ENCODE assay signal across 1 cellular context in genomic region chr3:117047951-117048705, GRCh38.
TF ChIP-seq lines count a peak whose summit lies in the region.

No MANE protein-coding gene starts in this region.

TF ChIP-seq in GM23338, 12 proteins besides CTCF, POLR2A, EP300 and RAD21 (continued from another document):
- TF ChIP-seq, protein P1, sequence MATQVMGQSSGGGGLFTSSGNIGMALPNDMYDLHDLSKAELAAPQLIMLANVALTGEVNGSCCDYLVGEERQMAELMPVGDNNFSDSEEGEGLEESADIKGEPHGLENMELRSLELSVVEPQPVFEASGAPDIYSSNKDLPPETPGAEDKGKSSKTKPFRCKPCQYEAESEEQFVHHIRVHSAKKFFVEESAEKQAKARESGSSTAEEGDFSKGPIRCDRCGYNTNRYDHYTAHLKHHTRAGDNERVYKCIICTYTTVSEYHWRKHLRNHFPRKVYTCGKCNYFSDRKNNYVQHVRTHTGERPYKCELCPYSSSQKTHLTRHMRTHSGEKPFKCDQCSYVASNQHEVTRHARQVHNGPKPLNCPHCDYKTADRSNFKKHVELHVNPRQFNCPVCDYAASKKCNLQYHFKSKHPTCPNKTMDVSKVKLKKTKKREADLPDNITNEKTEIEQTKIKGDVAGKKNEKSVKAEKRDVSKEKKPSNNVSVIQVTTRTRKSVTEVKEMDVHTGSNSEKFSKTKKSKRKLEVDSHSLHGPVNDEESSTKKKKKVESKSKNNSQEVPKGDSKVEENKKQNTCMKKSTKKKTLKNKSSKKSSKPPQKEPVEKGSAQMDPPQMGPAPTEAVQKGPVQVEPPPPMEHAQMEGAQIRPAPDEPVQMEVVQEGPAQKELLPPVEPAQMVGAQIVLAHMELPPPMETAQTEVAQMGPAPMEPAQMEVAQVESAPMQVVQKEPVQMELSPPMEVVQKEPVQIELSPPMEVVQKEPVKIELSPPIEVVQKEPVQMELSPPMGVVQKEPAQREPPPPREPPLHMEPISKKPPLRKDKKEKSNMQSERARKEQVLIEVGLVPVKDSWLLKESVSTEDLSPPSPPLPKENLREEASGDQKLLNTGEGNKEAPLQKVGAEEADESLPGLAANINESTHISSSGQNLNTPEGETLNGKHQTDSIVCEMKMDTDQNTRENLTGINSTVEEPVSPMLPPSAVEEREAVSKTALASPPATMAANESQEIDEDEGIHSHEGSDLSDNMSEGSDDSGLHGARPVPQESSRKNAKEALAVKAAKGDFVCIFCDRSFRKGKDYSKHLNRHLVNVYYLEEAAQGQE (IDR thresholded peaks at IDR 0.05; ENCODE audit: unreplicated experiment) = no peak
- no peak for TF ChIP-seq ZNF114 (CRISPR knock-in tag; IDR thresholded peaks at IDR 0.05)
- TF ChIP-seq STAT1 (IDR thresholded peaks at IDR 0.05; ENCODE audit: unreplicated experiment) = no peak
- TF ChIP-seq, protein P2, sequence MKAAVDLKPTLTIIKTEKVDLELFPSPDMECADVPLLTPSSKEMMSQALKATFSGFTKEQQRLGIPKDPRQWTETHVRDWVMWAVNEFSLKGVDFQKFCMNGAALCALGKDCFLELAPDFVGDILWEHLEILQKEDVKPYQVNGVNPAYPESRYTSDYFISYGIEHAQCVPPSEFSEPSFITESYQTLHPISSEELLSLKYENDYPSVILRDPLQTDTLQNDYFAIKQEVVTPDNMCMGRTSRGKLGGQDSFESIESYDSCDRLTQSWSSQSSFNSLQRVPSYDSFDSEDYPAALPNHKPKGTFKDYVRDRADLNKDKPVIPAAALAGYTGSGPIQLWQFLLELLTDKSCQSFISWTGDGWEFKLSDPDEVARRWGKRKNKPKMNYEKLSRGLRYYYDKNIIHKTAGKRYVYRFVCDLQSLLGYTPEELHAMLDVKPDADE (IDR thresholded peaks at IDR 0.05) = no peak
- no peak for TF ChIP-seq EZH2phosphoT487 (IDR thresholded peaks at IDR 0.05; ENCODE audit: unreplicated experiment)
